ENCODE assay signal across 30 cellular contexts in the genomic region with DNA sequence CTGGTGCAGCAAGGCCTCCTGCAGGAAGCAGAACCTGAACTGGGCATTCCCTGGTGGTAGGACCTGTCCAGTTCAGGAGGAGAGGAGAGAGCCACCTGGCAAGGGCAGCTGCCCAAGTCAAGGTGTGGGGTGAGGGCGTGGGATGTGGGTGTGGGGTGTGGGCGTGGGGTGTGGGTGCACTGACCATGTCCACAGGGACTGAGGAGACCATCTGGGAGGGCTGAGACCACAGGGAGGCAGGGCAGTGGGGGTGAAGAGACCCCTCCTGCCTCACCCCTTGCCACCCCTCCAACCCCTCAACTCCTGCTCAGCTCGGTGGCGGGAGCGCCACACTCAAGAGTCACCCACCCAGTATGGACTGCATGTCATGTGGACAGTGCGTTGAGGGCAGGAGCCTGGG.
DNase-seq lines count a peak whose midpoint lies in the region; ATAC-seq and TF ChIP-seq lines count a peak whose summit lies in the region.
"Had no signal": no experiment of that assay in that cellular context is flagged by ENCODE, and none has a peak within 500 bp of the region (broad histone marks: within the 10 kb centered on the region; RNA-seq: fewer than 3 reads in every experiment).

No MANE protein-coding gene starts in this region.

- H3K27me3 Mint-ChIP-seq in activated naive CD4-positive, alpha-beta T cell treated with anti-CD3 and anti-CD28 coated beads, Interleukin-2, amount 10 ng/mL, durations not matched to agents 7 days and 5 days: no peaks in the 10 kb centered on the region
- H3K27me3 Mint-ChIP-seq in activated naive CD4-positive, alpha-beta T cell treated with anti-CD3 and anti-CD28 coated beads for 36 hours (ENCODE audit: low read depth): peaks cover 3% of the 10 kb centered on the region
- H3K27me3 Mint-ChIP-seq: activated CD4-positive, alpha-beta T cell treated with anti-CD3 and anti-CD28 coated beads, Interleukin-2, amount 10 ng/mL, durations not matched to agents 24 days and 14 days; B cell had no signal

- no peaks in the 10 kb centered on the region for H3K4me1 ChIP-seq in adrenal gland (replicated peaks in 1 of 2)
- no peaks in the 10 kb centered on the region for H3K4me1 ChIP-seq in suprapubic skin

- no peak overlapping the region for H3K27ac Mint-ChIP-seq in activated naive CD4-positive, alpha-beta T cell treated with anti-CD3 and anti-CD28 coated beads, Interleukin-2, amount 10 ng/mL, durations not matched to agents 7 days and 5 days
- H3K27ac Mint-ChIP-seq in activated naive CD4-positive, alpha-beta T cell treated with anti-CD3 and anti-CD28 coated beads for 36 hours: no peak overlapping the region
- H3K27ac Mint-ChIP-seq: activated CD4-positive, alpha-beta T cell treated with anti-CD3 and anti-CD28 coated beads, Interleukin-2, amount 10 ng/mL, durations not matched to agents 24 days and 14 days; B cell; CD8-positive, alpha-beta memory T cell; GM23338; HFFc6; naive B cell had no signal

- no peaks in the 10 kb centered on the region for H3K4me1 Mint-ChIP-seq in activated naive CD4-positive, alpha-beta T cell treated with anti-CD3 and anti-CD28 coated beads, Interleukin-2, amount 10 ng/mL, durations not matched to agents 7 days and 5 days
- no peaks in the 10 kb centered on the region for H3K4me1 Mint-ChIP-seq in activated naive CD4-positive, alpha-beta T cell treated with anti-CD3 and anti-CD28 coated beads for 36 hours (ENCODE audit: low read depth)
- H3K4me1 Mint-ChIP-seq: activated CD4-positive, alpha-beta T cell treated with anti-CD3 and anti-CD28 coated beads, Interleukin-2, amount 10 ng/mL, durations not matched to agents 24 days and 14 days; B cell; CD8-positive, alpha-beta memory T cell; naive B cell had no signal

- peak; percentile 10 for DNase-seq in activated naive CD4-positive, alpha-beta T cell treated with anti-CD3 and anti-CD28 coated beads, Interleukin-2, amount 10 ng/mL, durations not matched to agents 7 days and 5 days
- no peak for DNase-seq in activated naive CD4-positive, alpha-beta T cell treated with anti-CD3 and anti-CD28 coated beads for 36 hours
- DNase-seq in adrenal gland: peak in 4 of 7 donors; percentile 3 to 29 (median 6)
- peak; percentile 85 for DNase-seq in mesenteric fat pad (ENCODE audit: low spot score)
- peak; percentile 25 to 72 for DNase-seq in suprapubic skin (ENCODE audit: low spot score in 2 of 2)
- DNase-seq in GOT3 (lab: John Stamatoyannopoulos, UW): no peak
- DNase-seq in NCI-H774 (lab: John Stamatoyannopoulos, UW): no peak
- DNase-seq: activated CD4-positive, alpha-beta T cell treated with anti-CD3 and anti-CD28 coated beads, Interleukin-2, amount 10 ng/mL, durations not matched to agents 24 days and 14 days; activated naive CD4-positive, alpha-beta T cell treated with anti-CD3 and anti-CD28 coated beads, Interleukin-2, amount 50 U/mL, for 16 hours; activated T-cell treated with anti-CD3 and anti-CD28 coated beads, Interleukin-2, amount 50 U/mL, for 48 hours; amniotic stem cell; CD8-positive, alpha-beta memory T cell; effector memory CD4-positive, alpha-beta T cell; EL; HFFc6; hypothalamus; IMR-90; midbrain; naive B cell; NCI-H146; NCI-H2107; NCI-H345; NCI-H69; occipital lobe; SHP77; stimulated activated naive CD4-positive, alpha-beta T cell; T-helper 9 cell had no signal

- H3K27me3 ChIP-seq in adrenal gland (no peaks in the 10 kb centered on the region), suprapubic skin (peaks cover 29% of the 10 kb centered on the region)

- no peak overlapping the region for H3K4me3 Mint-ChIP-seq in activated naive CD4-positive, alpha-beta T cell treated with anti-CD3 and anti-CD28 coated beads, Interleukin-2, amount 10 ng/mL, durations not matched to agents 7 days and 5 days
- no peak overlapping the region for H3K4me3 Mint-ChIP-seq in activated naive CD4-positive, alpha-beta T cell treated with anti-CD3 and anti-CD28 coated beads for 36 hours
- H3K4me3 Mint-ChIP-seq: activated CD4-positive, alpha-beta T cell treated with anti-CD3 and anti-CD28 coated beads, Interleukin-2, amount 10 ng/mL, durations not matched to agents 24 days and 14 days; B cell; CD8-positive, alpha-beta memory T cell; GM23338; HFFc6; naive B cell had no signal

- H3K4me3 ChIP-seq in adrenal gland (no peak overlapping the region), suprapubic skin (no peak overlapping the region)
- H3K4me3 ChIP-seq: GM23338 had no signal

- TF ChIP-seq CTCF in adrenal gland (IDR thresholded peaks at IDR 0.05) (no peak), suprapubic skin (IDR thresholded peaks at IDR 0.05) (no peak)

- no peaks in the 10 kb centered on the region for H3K36me3 Mint-ChIP-seq in activated naive CD4-positive, alpha-beta T cell treated with anti-CD3 and anti-CD28 coated beads, Interleukin-2, amount 10 ng/mL, durations not matched to agents 7 days and 5 days
- no peaks in the 10 kb centered on the region for H3K36me3 Mint-ChIP-seq in activated naive CD4-positive, alpha-beta T cell treated with anti-CD3 and anti-CD28 coated beads for 36 hours (ENCODE audit: low read depth)

- CTCF ChIA-PET in activated naive CD4-positive, alpha-beta T cell treated with anti-CD3 and anti-CD28 coated beads, Interleukin-2, amount 10 ng/mL, durations not matched to agents 7 days and 5 days (lab: Charles Lee): no interaction called here
- CTCF ChIA-PET in activated naive CD4-positive, alpha-beta T cell treated with anti-CD3 and anti-CD28 coated beads for 36 hours (lab: Charles Lee): no interaction called here

- TF ChIP-seq EP300 in suprapubic skin (IDR thresholded peaks at IDR 0.05): no peak

- peaks cover 21% of the 10 kb centered on the region for H3K9me3 Mint-ChIP-seq in activated naive CD4-positive, alpha-beta T cell treated with anti-CD3 and anti-CD28 coated beads, Interleukin-2, amount 10 ng/mL, durations not matched to agents 7 days and 5 days
- H3K9me3 Mint-ChIP-seq in activated naive CD4-positive, alpha-beta T cell treated with anti-CD3 and anti-CD28 coated beads for 36 hours: peaks cover 13% of the 10 kb centered on the region

- H3K27ac ChIP-seq in adrenal gland (no peak overlapping the region), suprapubic skin (no peak overlapping the region)

- ATAC-seq in HG03139 (IDR thresholded peaks at IDR 0.05; ENCODE audit: unreplicated experiment): no peak
- ATAC-seq: GM23338 had no signal

- no peaks in the 10 kb centered on the region for H3K36me3 ChIP-seq in adrenal gland (replicated peaks in 1 of 2)
- H3K36me3 ChIP-seq in suprapubic skin: no peaks in the 10 kb centered on the region

- WGBS in adrenal gland, 4 donors: 65 to 90% (median 87%) methylated on average over 2 to 6 of the region's 6 CpGs
- 80% methylated on average over 2 of the region's 6 CpGs for WGBS in suprapubic skin

- intact Hi-C loops in activated naive CD4-positive, alpha-beta T cell treated with anti-CD3 and anti-CD28 coated beads for 36 hours (cut with micrococcal nuclease): no loop called here
- intact Hi-C loops in adrenal gland (cut with DNase I): no loop called here

- peaks cover 0 to 12% (median 0%) of the 10 kb centered on the region in 3 donors for H3K9me3 ChIP-seq in adrenal gland (replicated peaks in 1 of 3)
- H3K9me3 ChIP-seq in suprapubic skin: peaks cover 22% of the 10 kb centered on the region

- TF ChIP-seq POLR2A in adrenal gland (IDR thresholded peaks at IDR 0.05) (no peak), suprapubic skin (IDR thresholded peaks at IDR 0.05) (no peak)

Comparison
In these comparisons a context has a peak if more than half of its experiments do, and no peak if none do; other contexts are left out.
1. DNase-seq: peak in activated naive CD4-positive, alpha-beta T cell treated with anti-CD3 and anti-CD28 coated beads, Interleukin-2, amount 10 ng/mL, durations not matched to agents 7 days and 5 days (single experiment), adrenal gland (4 of 7), mesenteric fat pad (single experiment) and suprapubic skin (2 of 2); none in activated naive CD4-positive, alpha-beta T cell treated with anti-CD3 and anti-CD28 coated beads for 36 hours (single experiment), GOT3 (single experiment) and NCI-H774 (single experiment).